In genomic region chr11:61218306-61218705, GRCh38 we compare ENCODE assay signal across 3 cellular contexts. TPM values are rescaled to one million over a fixed set of nuclear protein-coding genes. Genes with fewer than 3 reads are reported as not detected.
"Had no signal": no experiment of that assay in that cellular context is flagged by ENCODE, and none has a peak within 500 bp of the region (broad histone marks: within the 10 kb centered on the region; RNA-seq: fewer than 3 reads in every experiment).

No MANE protein-coding gene starts in this region.

RNA-seq across cellular contexts. Expression of gene PGA4, which starts 3.8 kb away (rescaled TPM):
- total RNA-seq: M059J, MCF 10A, NCI-H460 had no signal

RNA-seq across cellular contexts. Expression of gene PGA3, which starts 15.0 kb away (rescaled TPM):
- total RNA-seq: M059J, MCF 10A, NCI-H460 had no signal

RNA-seq across cellular contexts. Expression of gene PGA5, which starts 22.7 kb away (rescaled TPM):
- total RNA-seq: M059J, MCF 10A, NCI-H460 had no signal
